6 cellular contexts compared by ENCODE assay signal in genomic region chr12:102251005-102251404, GRCh38. TPM values are rescaled to one million over a fixed set of nuclear protein-coding genes. Genes with fewer than 3 reads are reported as not detected.
"Had no signal": no experiment of that assay in that cellular context is flagged by ENCODE, and none has a peak within 500 bp of the region (broad histone marks: within the 10 kb centered on the region; RNA-seq: fewer than 3 reads in every experiment).

No MANE protein-coding gene starts in this region.

RNA-seq across cellular contexts. Expression of gene PMCH, which starts 53.4 kb away (rescaled TPM):
- total RNA-seq: activated B cell treated with CpG ODN at 0.5 μM for 24 hours; activated CD4-positive, alpha-beta T cell treated with anti-CD3 and anti-CD28 coated beads, Interleukin-2, amount 10 ng/mL, durations not matched to agents 7 days and 5 days; activated CD8-positive, alpha-beta T cell treated with anti-CD3 and anti-CD28 coated beads for 36 hours; activated CD8-positive, alpha-beta T cell treated with anti-CD3 and anti-CD28 coated beads, Interleukin-2, amount 10 ng/mL, durations not matched to agents 7 days and 5 days; T-helper 17 cell; WTC11 had no signal
